In the genomic region with DNA sequence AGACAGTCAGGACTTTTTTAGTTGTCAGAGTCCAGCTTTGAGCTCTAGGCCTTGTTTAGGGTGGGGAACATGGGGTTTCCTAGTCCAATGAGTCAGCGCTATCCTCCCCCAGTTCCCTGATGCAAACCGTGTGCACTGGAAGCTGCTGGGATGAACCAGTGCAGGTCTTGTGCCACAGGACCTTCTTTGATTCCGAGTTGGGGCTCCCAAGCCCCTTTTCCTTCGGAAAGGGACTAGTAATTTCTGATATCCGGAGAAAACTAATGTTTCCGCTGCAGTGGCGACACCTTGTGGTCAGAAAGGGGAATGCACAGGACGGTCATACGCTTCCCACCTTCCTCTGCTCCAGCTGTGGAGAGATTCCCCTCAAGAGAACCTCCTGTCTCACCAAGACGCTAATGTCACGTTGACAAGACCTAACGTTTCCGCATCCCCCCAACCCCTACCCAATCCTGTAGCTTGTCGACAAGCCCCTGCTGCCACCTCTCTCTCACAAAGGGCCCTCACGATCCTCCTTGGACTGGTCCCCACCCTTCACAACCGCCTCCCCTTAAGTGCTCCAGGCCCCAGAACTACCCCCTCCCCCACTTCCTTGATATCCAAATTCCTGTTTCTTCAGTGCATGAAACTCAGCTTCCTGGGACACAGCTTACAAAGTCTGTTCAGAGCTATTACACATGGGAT, we compare ENCODE assay signal across 8 cellular contexts. TPM values are rescaled to one million over a fixed set of nuclear protein-coding genes. Genes with fewer than 3 reads are reported as not detected.
DNase-seq lines count a peak whose midpoint lies in the region; ATAC-seq, FAIRE-seq and TF ChIP-seq lines count a peak whose summit lies in the region.

No MANE protein-coding gene starts in this region.

- H3K4me1 ChIP-seq in heart left ventricle (peaks cover 0 to 8% (median 3%) of the 10 kb centered on the region in 12 donors), psoas muscle (peaks cover 6% of the 10 kb centered on the region)

- peak overlapping the region; percentile 8 for H3K9ac ChIP-seq in SK-N-MC (ENCODE audit: insufficient read length)

- no peaks in the 10 kb centered on the region for H3K36me3 Mint-ChIP-seq in activated naive CD4-positive, alpha-beta T cell treated with anti-CD3 and anti-CD28 coated beads, Interleukin-2, amount 10 ng/mL, durations not matched to agents 7 days and 5 days

- no peak overlapping the region for H3K4me3 Mint-ChIP-seq in activated naive CD4-positive, alpha-beta T cell treated with anti-CD3 and anti-CD28 coated beads, Interleukin-2, amount 10 ng/mL, durations not matched to agents 7 days and 5 days

- H3K36me3 ChIP-seq in SK-N-MC (ENCODE audit: insufficient read depth, low read length) (no peaks in the 10 kb centered on the region), heart left ventricle (no peaks in the 10 kb centered on the region), psoas muscle (ENCODE audit: insufficient read depth in 1 of 2, low read depth in 1 of 2) (no peaks in the 10 kb centered on the region)

- ATAC-seq in heart left ventricle (peak in 3 of 4 donors; percentile 47 to 66 (median 62)), psoas muscle (peak; percentile 65 to 86 (median 76))

- H3K4me3 ChIP-seq in LNCaP clone FGC (ENCODE audit: low read depth, low read length) (no peak overlapping the region), SK-N-MC (peak overlapping the region; percentile 61), heart left ventricle (peak overlapping the region in 4 of 12 donors; percentile 11 to 41 (median 22)), psoas muscle (peak overlapping the region; percentile 29)

- no peaks in the 10 kb centered on the region for H3K9me3 Mint-ChIP-seq in activated naive CD4-positive, alpha-beta T cell treated with anti-CD3 and anti-CD28 coated beads, Interleukin-2, amount 10 ng/mL, durations not matched to agents 7 days and 5 days

- no peaks in the 10 kb centered on the region for H3K27me3 Mint-ChIP-seq in activated naive CD4-positive, alpha-beta T cell treated with anti-CD3 and anti-CD28 coated beads, Interleukin-2, amount 10 ng/mL, durations not matched to agents 7 days and 5 days

- H3K4me1 Mint-ChIP-seq in activated naive CD4-positive, alpha-beta T cell treated with anti-CD3 and anti-CD28 coated beads, Interleukin-2, amount 10 ng/mL, durations not matched to agents 7 days and 5 days, result peaks cover 7% of the 10 kb centered on the region

- H3K9me3 ChIP-seq in SK-N-MC (ENCODE audit: low read depth, low read length) (no peaks in the 10 kb centered on the region), heart left ventricle (no peaks in the 10 kb centered on the region), psoas muscle (no peaks in the 10 kb centered on the region)

- H3K27ac ChIP-seq in SK-N-MC, result no peak overlapping the region
- H3K27ac ChIP-seq in heart left ventricle, result no peak overlapping the region
- peak overlapping the region; percentile 21 for H3K27ac ChIP-seq in psoas muscle

- no peak for TF ChIP-seq POLR2A in heart left ventricle (IDR thresholded peaks at IDR 0.05)

- DNase-seq in NCI-H1436 (lab: John Stamatoyannopoulos, UW) (peak; percentile 75), NCI-H1436 treated with DMSO at 0.1 percent for 48 hours (lab: John Stamatoyannopoulos, UW) (no peak), LNCaP clone FGC (ENCODE audit: low read depth) (no peak), SK-N-MC (ENCODE audit: low read depth, low spot score) (peak; percentile 53), heart left ventricle (peak; percentile 52 to 74 (median 63)), psoas muscle (peak; percentile 69 to 80), urothelium cell line (ENCODE audit: low spot score) (peak; percentile 71)
- DNase-seq in activated naive CD4-positive, alpha-beta T cell treated with anti-CD3 and anti-CD28 coated beads, Interleukin-2, amount 10 ng/mL, durations not matched to agents 7 days and 5 days, result peak; percentile 81

- CTCF ChIA-PET in activated naive CD4-positive, alpha-beta T cell treated with anti-CD3 and anti-CD28 coated beads, Interleukin-2, amount 10 ng/mL, durations not matched to agents 7 days and 5 days (lab: Charles Lee), result interaction anchor here (0.7 to 18.3 kb wide), 53 partner anchors 9 to 1133 kb away, joined by 3 to 682 read pairs (median 5); a partner anchor contains a TSS

- intact Hi-C loops in heart left ventricle (cut with DNase I) (loop anchor here in 9 of 10 donors (1.0 to 10.0 kb wide), 12 partner anchors 82 to 1134 kb away; a partner anchor contains a TSS), psoas muscle (cut with DNase I) (loop anchor here (1.0 to 5.0 kb wide), 4 partner anchors 148 to 182 kb away; a partner anchor contains a TSS)

- no peak overlapping the region for H3K27ac Mint-ChIP-seq in activated naive CD4-positive, alpha-beta T cell treated with anti-CD3 and anti-CD28 coated beads, Interleukin-2, amount 10 ng/mL, durations not matched to agents 7 days and 5 days

- FAIRE-seq in urothelium cell line (lab: Jason Lieb, UNC), result no peak

- WGBS in heart left ventricle, 4 donors, result 10 to 15% (median 11%) methylated on average over 16 of the region's 16 CpGs
- 16 to 19% (median 17%) methylated on average over 16 of the region's 16 CpGs for WGBS in psoas muscle, 3 donors

- TF ChIP-seq CTCF in LNCaP clone FGC (IDR thresholded peaks at IDR 0.05; ENCODE audit: control insufficient read depth, extremely low read depth, insufficient read depth), result peak; percentile 92
- TF ChIP-seq CTCF in heart left ventricle (IDR thresholded peaks at IDR 0.05), result peak; percentile 91 to 98 (median 94)
- TF ChIP-seq CTCF in psoas muscle (IDR thresholded peaks at IDR 0.05), result peak; percentile 98

- H3K27me3 ChIP-seq in heart left ventricle (peaks cover 0 to 8% (median 0%) of the 10 kb centered on the region in 9 donors), psoas muscle (ENCODE audit: insufficient read depth in 3 of 3, low read length in 2 of 3) (no peaks in the 10 kb centered on the region)

RNA-seq across cellular contexts. Expression of a gene that starts 31.0 kb away (rescaled TPM):
- total RNA-seq in heart left ventricle (1 to 10 TPM in 5 of 9 donors, under 1 TPM in 3, not detected in 1; 0.50 to 3.6 (median 1.4) TPM), psoas muscle (1 to 10 TPM in 1 of 4 donors, under 1 TPM in 2, not detected in 1; 0.12 to 2.2 (median 0.27) TPM)
- polyA plus RNA-seq in heart left ventricle (under 1 TPM; 0.15 to 0.88 TPM), psoas muscle (under 1 TPM in 2 of 3 donors, not detected in 1; 0.06 to 0.10 TPM)

RNA-seq across cellular contexts. Expression of a gene that starts 34.7 kb away (rescaled TPM):
- total RNA-seq in heart left ventricle, result 100 to 1,000 TPM; 108 to 329 (median 163) TPM
- polyA plus RNA-seq in heart left ventricle, result 10 to 100 TPM; 55.0 to 77.1 TPM
- total RNA-seq in psoas muscle, result 100 to 1,000 TPM; 134 to 205 (median 143) TPM
- polyA plus RNA-seq in psoas muscle, result 10 to 100 TPM; 15.2 to 56.0 (median 52.5) TPM

Comparison
In these comparisons a context has a peak if more than half of its experiments do, and no peak if none do; other contexts are left out.
1. DNase-seq: peak in NCI-H1436 (single experiment), SK-N-MC (single experiment), activated naive CD4-positive, alpha-beta T cell treated with anti-CD3 and anti-CD28 coated beads, Interleukin-2, amount 10 ng/mL, durations not matched to agents 7 days and 5 days (single experiment), heart left ventricle (5 of 5), psoas muscle (2 of 2) and urothelium cell line (single experiment); none in NCI-H1436 treated with DMSO at 0.1 percent for 48 hours (single experiment) and LNCaP clone FGC (single experiment).
2. Peak in every context shown above with its lines, with median percentiles within 50 percentile points of each other: CTCF ChIP-seq.